8 cellular contexts compared by ENCODE assay signal in genomic region chr17:74873036-74873873, GRCh38. TPM values are rescaled to one million over a fixed set of nuclear protein-coding genes. Genes with fewer than 3 reads are reported as not detected.
DNase-seq lines count a peak whose midpoint lies in the region; ATAC-seq lines count a peak whose summit lies in the region.

No MANE protein-coding gene starts in this region.

- peak overlapping the region; percentile 84 for H4K8ac ChIP-seq in mesenchymal stem cell (ENCODE audit: low read length)

- H3K4me3 ChIP-seq in endocrine pancreas (ENCODE audit: control insufficient read depth, insufficient read depth, low read length) (peak overlapping the region; percentile 76), mesenchymal stem cell (ENCODE audit: insufficient read depth in 1 of 2, low read depth in 1 of 2, low read length in 2 of 2) (peak overlapping the region; percentile 68 to 91)

- H4K91ac ChIP-seq in mesenchymal stem cell (ENCODE audit: low read length), result no peak overlapping the region

- no peaks in the 10 kb centered on the region for H3K27me3 ChIP-seq in endocrine pancreas (ENCODE audit: control insufficient read depth, insufficient read depth, low read length)
- H3K27me3 ChIP-seq in mesenchymal stem cell (ENCODE audit: control insufficient read depth in 1 of 2, insufficient read depth in 1 of 2, low read length in 2 of 2), result peaks cover 2 to 17% of the 10 kb centered on the region in 2 experiments

- WGBS in mesenchymal stem cell, result under 1% methylated on average over 46 of the region's 55 CpGs

- H3K4me1 ChIP-seq in endocrine pancreas (ENCODE audit: control insufficient read depth, insufficient read depth, low read length) (peaks cover 4% of the 10 kb centered on the region), mesenchymal stem cell (ENCODE audit: control insufficient read depth, insufficient read depth, low read depth, low read length) (peaks cover 27% of the 10 kb centered on the region)

- H2BK15ac ChIP-seq in mesenchymal stem cell (ENCODE audit: low read depth, poor library complexity, severe bottlenecking), result no peak overlapping the region

- peak overlapping the region; percentile 79 for H3K4me2 ChIP-seq in mesenchymal stem cell (ENCODE audit: low read length, poor library complexity, severe bottlenecking)

- peak; percentile 87 for ATAC-seq in GM21390 (IDR thresholded peaks at IDR 0.05; ENCODE audit: unreplicated experiment)

- no peaks in the 10 kb centered on the region for H3K9me3 ChIP-seq in endocrine pancreas (ENCODE audit: control insufficient read depth, low read length)
- no peaks in the 10 kb centered on the region for H3K9me3 ChIP-seq in mesenchymal stem cell (ENCODE audit: control insufficient read depth, low read length)

- H3K9ac ChIP-seq in endocrine pancreas (ENCODE audit: control insufficient read depth, insufficient read depth, low read length) (peak overlapping the region; percentile 83), mesenchymal stem cell (ENCODE audit: low read length) (peak overlapping the region; percentile 98)

- H2AK5ac ChIP-seq in mesenchymal stem cell (ENCODE audit: low read length, severe bottlenecking), result no peak overlapping the region

- DNase-seq in Caki2 (ENCODE audit: low read depth) (peak; percentile 100), HUDEP-2 (lab: John Stamatoyannopoulos, UW; ENCODE audit: unreplicated experiment in 76 of 76) (peak; percentile 67 to 100 (median 98)), NOMO-1 treated with dmso at 0.1 percent for 144 hours (lab: John Stamatoyannopoulos, UW; ENCODE audit: unreplicated experiment) (peak; percentile 99), mesenchymal stem cell (peak; percentile 100)
- peak; percentile 98 for DNase-seq in activated CD8-positive, alpha-beta memory T cell treated with anti-CD3 and anti-CD28 coated beads, Interleukin-2, amount 50 U/mL, for 1 hour (ENCODE audit: extremely low read depth)
- DNase-seq in stimulated activated CD8-positive, alpha-beta memory T cell treated with anti-CD3 and anti-CD28 coated beads, Interleukin-12 subunit alpha, Interleukin-12 subunit beta, amount 100 ng/mL, for 24 hours (ENCODE audit: extremely low read depth), result peak; percentile 94

- H3K18ac ChIP-seq in mesenchymal stem cell (ENCODE audit: low read depth in 1 of 2, low read length in 2 of 2), result peak overlapping the region in 1 of 2 experiments; percentile 67

- no peak overlapping the region for H2BK12ac ChIP-seq in mesenchymal stem cell (ENCODE audit: low read length in 2 of 2)

- peaks cover 20% of the 10 kb centered on the region for H3K79me1 ChIP-seq in mesenchymal stem cell (replicated peaks; ENCODE audit: low read length, poor library complexity, severe bottlenecking)

- no peak overlapping the region for H3K14ac ChIP-seq in mesenchymal stem cell (ENCODE audit: low read length in 2 of 2)

- no peak overlapping the region for H2AFZ ChIP-seq in mesenchymal stem cell (ENCODE audit: low read depth, low read length)

- H3K4ac ChIP-seq in mesenchymal stem cell (ENCODE audit: low read depth in 1 of 2, low read length in 2 of 2), result peak overlapping the region; percentile 88 to 90

- H3K36me3 ChIP-seq in endocrine pancreas (ENCODE audit: control insufficient read depth, insufficient read depth, low read length) (no peaks in the 10 kb centered on the region), mesenchymal stem cell (ENCODE audit: control insufficient read depth in 1 of 2, insufficient read depth in 2 of 2, low read depth in 1 of 2, low read length in 2 of 2) (peaks cover 7 to 11% of the 10 kb centered on the region in 2 experiments)

- no peak overlapping the region for H2BK5ac ChIP-seq in mesenchymal stem cell (ENCODE audit: low read depth, low read length, poor library complexity, severe bottlenecking)

- H3K23ac ChIP-seq in mesenchymal stem cell (ENCODE audit: low read length in 2 of 2), result no peak overlapping the region

- in situ Hi-C loops in Caki2 (cut with HindIII; ENCODE audit: low pct_unique_long_range_greater_than_20kb, low sequenced_read_pairs), result no loop called here

- H2BK120ac ChIP-seq in mesenchymal stem cell (ENCODE audit: low read depth, low read length), result no peak overlapping the region

- peak overlapping the region; percentile 70 for H3K27ac ChIP-seq in mesenchymal stem cell (ENCODE audit: low read length, poor library complexity, severe bottlenecking)

RNA-seq across cellular contexts. Expression of gene FDXR, which starts 0.5 kb away (rescaled TPM):
- total RNA-seq in Caki2 (2014; rRNA removed; shearing (Covaris generic); ENCODE audit: low replicate concordance), result 99.8 and 108 TPM in 2 replicates
- polyA plus RNA-seq in mesenchymal stem cell (2013, experiment 1 of 2), result 11.8 TPM
- 11.7 TPM for polyA plus RNA-seq in mesenchymal stem cell (2013, experiment 2 of 2)

RNA-seq across cellular contexts. Expression of gene GRIN2C, which starts 13.6 kb away (rescaled TPM):
- total RNA-seq in Caki2 (2014; rRNA removed; shearing (Covaris generic); ENCODE audit: low replicate concordance), result 0.51 and 1.3 TPM in 2 replicates
- polyA plus RNA-seq in mesenchymal stem cell (2013, experiment 1 of 2), result not detected
- polyA plus RNA-seq in mesenchymal stem cell (2013, experiment 2 of 2), result 0.01 TPM

RNA-seq across cellular contexts. Expression of gene FADS6, which starts 20.2 kb away (rescaled TPM):
- not detected in 2 replicates for total RNA-seq in Caki2 (2014; rRNA removed; shearing (Covaris generic); ENCODE audit: low replicate concordance)
- polyA plus RNA-seq in mesenchymal stem cell (2013, experiment 1 of 2), result not detected
- not detected for polyA plus RNA-seq in mesenchymal stem cell (2013, experiment 2 of 2)

RNA-seq across cellular contexts. Expression of gene USH1G, which starts 49.8 kb away (rescaled TPM):
- not detected in 2 replicates for total RNA-seq in Caki2 (2014; rRNA removed; shearing (Covaris generic); ENCODE audit: low replicate concordance)
- not detected for polyA plus RNA-seq in mesenchymal stem cell (2013, experiment 1 of 2)
- polyA plus RNA-seq in mesenchymal stem cell (2013, experiment 2 of 2), result not detected

RNA-seq across cellular contexts. Expression of gene OTOP2, which starts 50.8 kb away (rescaled TPM):
- total RNA-seq in Caki2 (2014; rRNA removed; shearing (Covaris generic); ENCODE audit: low replicate concordance), result not detected in 2 replicates
- not detected for polyA plus RNA-seq in mesenchymal stem cell (2013, experiment 1 of 2)
- polyA plus RNA-seq in mesenchymal stem cell (2013, experiment 2 of 2), result not detected

Comparison
In these comparisons a context has a peak if more than half of its experiments do, and no peak if none do; other contexts are left out.
1. Peak in every context shown above with its lines: DNase-seq, ATAC-seq, H3K4me3 ChIP-seq and H3K27ac ChIP-seq.